Comparison of ENCODE assay signal across 8 cellular contexts in the genomic region with DNA sequence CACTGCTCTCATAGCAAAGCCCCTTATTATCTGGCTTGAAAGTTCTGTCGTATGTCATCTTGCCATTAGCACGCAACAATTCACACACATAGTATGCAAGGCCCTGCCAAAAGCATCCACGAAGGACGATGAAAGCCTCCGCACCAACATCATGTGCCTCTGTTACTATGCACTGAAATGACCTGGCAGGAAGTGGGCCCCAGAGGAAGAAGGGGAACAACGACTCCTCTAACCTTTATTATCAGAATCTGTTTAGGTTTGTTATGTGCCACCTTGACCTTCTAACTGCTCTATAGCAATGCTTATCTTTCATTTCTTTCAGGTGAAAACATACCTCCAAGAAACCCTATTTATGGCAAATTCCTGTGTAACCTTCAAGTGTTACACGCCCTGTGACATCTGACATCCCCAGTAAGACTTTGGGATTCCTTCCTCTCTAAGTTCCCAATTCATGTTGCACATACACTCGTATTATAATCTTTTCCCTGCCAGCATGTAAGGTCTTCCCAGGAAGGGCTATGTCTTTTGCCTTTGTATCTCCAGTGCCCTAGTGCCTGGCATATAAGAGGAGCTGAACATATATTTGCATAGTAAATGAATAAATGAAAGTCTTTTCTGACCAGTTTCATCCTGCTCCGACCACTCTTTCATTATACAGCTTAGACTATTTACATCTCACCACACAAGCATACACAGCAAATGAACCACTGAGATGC.
DNase-seq lines count a peak whose midpoint lies in the region; ATAC-seq and FAIRE-seq lines count a peak whose summit lies in the region.

No MANE protein-coding gene starts in this region.

- DNase-seq in SIG-M5 treated with dmso at 0.1 percent for 504 hours (lab: John Stamatoyannopoulos, UW; ENCODE audit: unreplicated experiment) (peak; percentile 32), SIG-M5 (lab: John Stamatoyannopoulos, UW) (no peak), DMS153 (lab: John Stamatoyannopoulos, UW) (no peak), RCC 7860 (ENCODE audit: low spot score) (no peak)
- DNase-seq in T-helper 2 cell treated with Interferon-gamma antibody and Interleukin-4, amounts not matched to agents 5 μg/mL and 100 μg/mL, for 36 hours (ENCODE audit: low spot score) = peak; percentile 76

- peaks cover 8% of the 10 kb centered on the region for H3K36me3 Mint-ChIP-seq in T-helper 2 cell treated with Interferon-gamma antibody and Interleukin-4, amounts not matched to agents 5 μg/mL and 100 μg/mL, for 36 hours (ENCODE audit: low read depth)
- no peaks in the 10 kb centered on the region for H3K36me3 Mint-ChIP-seq in stimulated activated naive CD8-positive, alpha-beta T cell treated with anti-CD3 and anti-CD28 coated beads, Interleukin-15, Interleukin-2, amounts not matched to agents 100 ng/mL and 50 ng/mL, for 24 hours (ENCODE audit: low read depth)

- peak overlapping the region; percentile 96 for H3K27ac Mint-ChIP-seq in T-helper 2 cell treated with Interferon-gamma antibody and Interleukin-4, amounts not matched to agents 5 μg/mL and 100 μg/mL, for 36 hours
- peak overlapping the region; percentile 99 for H3K27ac Mint-ChIP-seq in stimulated activated naive CD8-positive, alpha-beta T cell treated with anti-CD3 and anti-CD28 coated beads, Interleukin-15, Interleukin-2, amounts not matched to agents 100 ng/mL and 50 ng/mL, for 24 hours

- no peaks in the 10 kb centered on the region for H3K9me3 Mint-ChIP-seq in T-helper 2 cell treated with Interferon-gamma antibody and Interleukin-4, amounts not matched to agents 5 μg/mL and 100 μg/mL, for 36 hours
- H3K9me3 Mint-ChIP-seq in stimulated activated naive CD8-positive, alpha-beta T cell treated with anti-CD3 and anti-CD28 coated beads, Interleukin-15, Interleukin-2, amounts not matched to agents 100 ng/mL and 50 ng/mL, for 24 hours = no peaks in the 10 kb centered on the region

- peak overlapping the region; percentile 6 for H3K4me3 ChIP-seq in endocrine pancreas (ENCODE audit: control insufficient read depth, insufficient read depth, low read length)

- no peaks in the 10 kb centered on the region for H3K9me3 ChIP-seq in endocrine pancreas (ENCODE audit: control insufficient read depth, low read length)

- H3K9ac ChIP-seq in endocrine pancreas (ENCODE audit: control insufficient read depth, insufficient read depth, low read length) = no peak overlapping the region

- H3K4me1 Mint-ChIP-seq in T-helper 2 cell treated with Interferon-gamma antibody and Interleukin-4, amounts not matched to agents 5 μg/mL and 100 μg/mL, for 36 hours (ENCODE audit: low read depth) = peaks cover 65% of the 10 kb centered on the region
- peaks cover 69% of the 10 kb centered on the region for H3K4me1 Mint-ChIP-seq in stimulated activated naive CD8-positive, alpha-beta T cell treated with anti-CD3 and anti-CD28 coated beads, Interleukin-15, Interleukin-2, amounts not matched to agents 100 ng/mL and 50 ng/mL, for 24 hours (ENCODE audit: low read depth)

- peak; percentile 87 for ATAC-seq in HG03060 (IDR thresholded peaks at IDR 0.05; ENCODE audit: low read depth, unreplicated experiment)

- H3K27me3 ChIP-seq in endocrine pancreas (ENCODE audit: control insufficient read depth, insufficient read depth, low read length) = no peaks in the 10 kb centered on the region

- no peaks in the 10 kb centered on the region for H3K4me1 ChIP-seq in endocrine pancreas (ENCODE audit: control insufficient read depth, insufficient read depth, low read length)

- peak overlapping the region; percentile 59 for H3K4me3 Mint-ChIP-seq in T-helper 2 cell treated with Interferon-gamma antibody and Interleukin-4, amounts not matched to agents 5 μg/mL and 100 μg/mL, for 36 hours
- H3K4me3 Mint-ChIP-seq in stimulated activated naive CD8-positive, alpha-beta T cell treated with anti-CD3 and anti-CD28 coated beads, Interleukin-15, Interleukin-2, amounts not matched to agents 100 ng/mL and 50 ng/mL, for 24 hours = peak overlapping the region; percentile 79

- FAIRE-seq in RCC 7860 (lab: Jason Lieb, UNC) = no peak

- no peaks in the 10 kb centered on the region for H3K36me3 ChIP-seq in endocrine pancreas (ENCODE audit: control insufficient read depth, insufficient read depth, low read length)

- no peaks in the 10 kb centered on the region for H3K27me3 Mint-ChIP-seq in T-helper 2 cell treated with Interferon-gamma antibody and Interleukin-4, amounts not matched to agents 5 μg/mL and 100 μg/mL, for 36 hours (ENCODE audit: low read depth)
- no peaks in the 10 kb centered on the region for H3K27me3 Mint-ChIP-seq in stimulated activated naive CD8-positive, alpha-beta T cell treated with anti-CD3 and anti-CD28 coated beads, Interleukin-15, Interleukin-2, amounts not matched to agents 100 ng/mL and 50 ng/mL, for 24 hours

Comparison
In these comparisons a context has a peak if more than half of its experiments do, and no peak if none do; other contexts are left out.
1. DNase-seq: peak in SIG-M5 treated with dmso at 0.1 percent for 504 hours (single experiment) and T-helper 2 cell treated with Interferon-gamma antibody and Interleukin-4, amounts not matched to agents 5 μg/mL and 100 μg/mL, for 36 hours (single experiment); none in SIG-M5 (single experiment), DMS153 (single experiment) and RCC 7860 (single experiment).